8 cellular contexts compared by ENCODE assay signal in the genomic region with DNA sequence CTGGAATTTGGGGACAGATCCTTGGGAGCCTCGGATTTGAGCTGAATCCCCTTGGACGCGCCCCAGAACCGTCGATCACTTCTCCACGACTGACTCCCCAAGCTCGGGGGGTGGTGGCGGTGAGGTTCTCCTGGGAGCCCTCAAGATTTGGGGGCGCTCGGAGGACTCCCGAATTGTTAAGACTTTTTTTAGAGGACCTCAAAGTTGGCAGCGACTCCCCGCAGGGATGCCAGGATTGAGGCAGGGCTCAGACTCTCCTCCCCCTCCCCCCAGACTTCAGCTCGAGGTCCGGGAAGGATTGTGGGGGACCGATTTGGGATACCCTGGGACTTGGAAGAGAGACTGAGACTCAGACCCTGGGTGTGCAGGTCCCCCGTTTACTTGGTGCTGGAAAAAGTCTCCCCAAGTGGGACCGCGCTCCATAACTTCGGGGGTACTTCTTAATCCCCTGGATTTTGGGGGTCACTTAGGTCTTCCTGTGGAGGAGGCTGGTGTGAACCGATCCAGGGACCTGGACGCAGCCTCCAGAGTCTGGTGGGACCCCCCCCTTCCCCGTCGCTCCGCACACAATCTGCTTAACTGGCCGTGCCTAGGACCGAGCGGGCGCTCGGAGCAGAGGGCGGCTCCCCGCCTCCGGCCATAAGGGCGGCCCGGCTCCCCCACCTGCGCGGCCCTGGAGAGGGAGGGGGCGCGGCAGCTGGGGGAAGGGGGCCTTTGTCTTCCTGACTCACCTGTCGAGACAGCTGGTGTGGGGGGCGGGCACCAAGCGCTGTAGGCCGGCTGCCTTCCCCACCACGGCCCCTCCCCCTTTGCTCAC.
A peak's percentile ranks its signal among the peaks of the same experiment; 100 is the strongest.
DNase-seq lines count a peak whose midpoint lies in the region; ATAC-seq and TF ChIP-seq lines count a peak whose summit lies in the region.

No MANE protein-coding gene starts in this region.

- in situ Hi-C loops in astrocyte of the spinal cord (cut with HindIII; ENCODE audit: low sequenced_read_pairs), result no loop called here

- DNase-seq in NCI-H2029 (lab: John Stamatoyannopoulos, UW), result peak; percentile 57
- no peak for DNase-seq in NCI-H2029 treated with DMSO at 0.1 percent for 48 hours (lab: John Stamatoyannopoulos, UW)
- DNase-seq in RKO (ENCODE audit: low spot score), result peak; percentile 58
- no peak for DNase-seq in astrocyte of the spinal cord (ENCODE audit: low read depth, low spot score)
- DNase-seq in iPS-NIHi7 (ENCODE audit: extremely low spot score), result peak; percentile 68
- DNase-seq in stimulated activated CD4-positive, alpha-beta T cell treated with anti-CD3 and anti-CD28 coated beads, Interleukin-2, amount 100 ng/mL, for 4 hours (ENCODE audit: low read depth), result peak; percentile 47

- peak overlapping the region; percentile 98 for H3K4me3 ChIP-seq in astrocyte of the spinal cord (ENCODE audit: low read depth, low read length)

- no peak for TF ChIP-seq CTCF in astrocyte of the spinal cord (IDR thresholded peaks at IDR 0.05; ENCODE audit: low read depth, low read length)

- ATAC-seq in GM21447 (IDR thresholded peaks at IDR 0.05; ENCODE audit: unreplicated experiment) (no peak), GM21786 (IDR thresholded peaks at IDR 0.05; ENCODE audit: unreplicated experiment) (no peak)

Comparison
In these comparisons a context has a peak if more than half of its experiments do, and no peak if none do; other contexts are left out.
1. DNase-seq: peak in NCI-H2029 (single experiment), RKO (single experiment), iPS-NIHi7 (single experiment) and stimulated activated CD4-positive, alpha-beta T cell treated with anti-CD3 and anti-CD28 coated beads, Interleukin-2, amount 100 ng/mL, for 4 hours (single experiment); none in NCI-H2029 treated with DMSO at 0.1 percent for 48 hours (single experiment) and astrocyte of the spinal cord (single experiment).